1 cellular context compared by ENCODE assay signal in genomic region chr14:23610090-23610814, GRCh38.
A peak's percentile ranks its signal among the peaks of the same experiment; 100 is the strongest.
TF ChIP-seq lines count a peak whose summit lies in the region.

No MANE protein-coding gene starts in this region.

TF ChIP-seq in HepG2, 621 proteins besides CTCF, POLR2A, EP300 and RAD21 (continued from another document and continues in another):
- TF ChIP-seq ZNF280D (CRISPR knock-in tag; IDR thresholded peaks at IDR 0.05): no peak
- no peak; the same call in 1 of the 2 replicates for TF ChIP-seq TFDP1 (CRISPR knock-in tag; IDR thresholded peaks at IDR 0.05; ENCODE audit: borderline replicate concordance)
- peak; percentile 79 for TF ChIP-seq RARA (CRISPR knock-in tag; IDR thresholded peaks at IDR 0.05)
- TF ChIP-seq IRF2 (CRISPR knock-in tag; IDR thresholded peaks at IDR 0.05): peak; percentile 83
- no peak; the same call in 1 of the 2 replicates for TF ChIP-seq GABPB1 (CRISPR knock-in tag; IDR thresholded peaks at IDR 0.05)
- TF ChIP-seq ZNF777 (CRISPR knock-in tag; IDR thresholded peaks at IDR 0.05): peak; percentile 66
- peak; percentile 5; the same call in 1 of the 2 replicates for TF ChIP-seq ETV6 (CRISPR knock-in tag; conservative IDR thresholded peaks at IDR 0.05)
- TF ChIP-seq CBFB (CRISPR knock-in tag; IDR thresholded peaks at IDR 0.05): no peak
- no peak for TF ChIP-seq ZFP41 (CRISPR knock-in tag; IDR thresholded peaks at IDR 0.05; ENCODE audit: borderline replicate concordance)
- 0 out of 2 replicates have a peak, but pooled peaks have one; percentile 24 for TF ChIP-seq ZNF143 (CRISPR knock-in tag; IDR thresholded peaks at IDR 0.05)
- no peak for TF ChIP-seq RXRA (CRISPR knock-in tag; IDR thresholded peaks at IDR 0.05)
- TF ChIP-seq MAZ (IDR thresholded peaks at IDR 0.05; ENCODE audit: borderline replicate concordance, low read depth, low read length): no peak
- no peak; the same call in 1 of the 2 replicates for TF ChIP-seq MAZ (CRISPR knock-in tag; IDR thresholded peaks at IDR 0.05; ENCODE audit: low read depth)
- TF ChIP-seq SOX6 (IDR thresholded peaks at IDR 0.05): no peak
- peak; percentile 86 for TF ChIP-seq SOX6 (CRISPR knock-in tag; IDR thresholded peaks at IDR 0.05)
- TF ChIP-seq ZNF512B (CRISPR knock-in tag; IDR thresholded peaks at IDR 0.05; ENCODE audit: borderline replicate concordance): no peak
- TF ChIP-seq ZNF224 (CRISPR knock-in tag; IDR thresholded peaks at IDR 0.05): peak; percentile 65
- TF ChIP-seq YEATS4 (CRISPR knock-in tag; IDR thresholded peaks at IDR 0.05; ENCODE audit: borderline replicate concordance): peak; percentile 77; the same call in 1 of the 2 replicates
- no peak for TF ChIP-seq IKZF1 (IDR thresholded peaks at IDR 0.05)
- TF ChIP-seq EEA1 (CRISPR knock-in tag; IDR thresholded peaks at IDR 0.05; ENCODE audit: borderline replicate concordance): no peak
- no peak for TF ChIP-seq RNF219 (CRISPR knock-in tag; IDR thresholded peaks at IDR 0.05)
- TF ChIP-seq ZNF564 (CRISPR knock-in tag; IDR thresholded peaks at IDR 0.05): no peak; the same call in 1 of the 2 replicates
- TF ChIP-seq PRDM15 (CRISPR knock-in tag; IDR thresholded peaks at IDR 0.05): no peak; the same call in 1 of the 2 replicates
- TF ChIP-seq ZNF34 (CRISPR knock-in tag; IDR thresholded peaks at IDR 0.05; ENCODE audit: borderline replicate concordance): peak; percentile 2; the same call in 1 of the 2 replicates
- peak; percentile 98 for TF ChIP-seq HNF4A (CRISPR knock-in tag; IDR thresholded peaks at IDR 0.05)
- TF ChIP-seq ZNF563 (CRISPR knock-in tag; IDR thresholded peaks at IDR 0.05): no peak
- TF ChIP-seq ZNF720 (CRISPR knock-in tag; IDR thresholded peaks at IDR 0.05): no peak
- no peak for TF ChIP-seq ZNF646 (CRISPR knock-in tag; IDR thresholded peaks at IDR 0.05)
- peak; percentile 97 for TF ChIP-seq FOXO4 (CRISPR knock-in tag; conservative IDR thresholded peaks at IDR 0.05)
- TF ChIP-seq ZNF792 (CRISPR knock-in tag; IDR thresholded peaks at IDR 0.05): peak; percentile 71; the same call in 1 of the 2 replicates
- no peak for TF ChIP-seq ELK4 (CRISPR knock-in tag; IDR thresholded peaks at IDR 0.05; ENCODE audit: borderline replicate concordance)
- no peak for TF ChIP-seq ZKSCAN8 (CRISPR knock-in tag; IDR thresholded peaks at IDR 0.05; ENCODE audit: borderline replicate concordance)
- 0 out of 2 replicates have a peak, but pooled peaks have one; percentile 64 for TF ChIP-seq TOE1 (CRISPR knock-in tag; IDR thresholded peaks at IDR 0.05)
- peak; percentile 81 for TF ChIP-seq ZNF343 (CRISPR knock-in tag; IDR thresholded peaks at IDR 0.05)
- TF ChIP-seq LBX2 (CRISPR knock-in tag; IDR thresholded peaks at IDR 0.05; ENCODE audit: borderline replicate concordance): no peak
- TF ChIP-seq ATF1 (CRISPR knock-in tag; IDR thresholded peaks at IDR 0.05): no peak
